In genomic region chr17:73250851-73251640, GRCh38 we compare ENCODE assay signal across 36 cellular contexts. TPM values are rescaled to one million over a fixed set of nuclear protein-coding genes. Genes with fewer than 3 reads are reported as not detected.
"Had no signal": no experiment of that assay in that cellular context is flagged by ENCODE, and none has a peak within 500 bp of the region (broad histone marks: within the 10 kb centered on the region; RNA-seq: fewer than 3 reads in every experiment).

No MANE protein-coding gene starts in this region.

- H3K36me3 Mint-ChIP-seq: activated naive CD4-positive, alpha-beta T cell treated with anti-CD3 and anti-CD28 coated beads, Interleukin-2, amount 50 U/mL, for 72 hours; natural killer cell treated with Interleukin-12 subunit alpha and Interleukin-12 subunit beta and Interleukin-15 and Interleukin-18, amount 100 ng/mL, for 72 hours had no signal

- H3K9me3 ChIP-seq: esophagus squamous epithelium, left ventricle myocardium inferior, mucosa of descending colon, neutrophil, stomach, tibial artery had no signal

- H3K4me2 ChIP-seq: smooth muscle cell had no signal

- H3K27me3 Mint-ChIP-seq: natural killer cell treated with Interleukin-12 subunit alpha and Interleukin-12 subunit beta and Interleukin-15 and Interleukin-18, amount 100 ng/mL, for 72 hours had no signal

- FAIRE-seq: bronchial epithelial cell, endometrium, frontal cortex, islet of Langerhans, TTC549 had no signal

- H3K27ac Mint-ChIP-seq: activated naive CD4-positive, alpha-beta T cell treated with anti-CD3 and anti-CD28 coated beads, Interleukin-2, amount 50 U/mL, for 72 hours; natural killer cell treated with Interleukin-12 subunit alpha and Interleukin-12 subunit beta and Interleukin-15 and Interleukin-18, amount 100 ng/mL, for 72 hours; progenitor cell of endocrine pancreas; stimulated activated naive B cell treated with anti-CD40 and anti-IgM and Interleukin-4, amounts not matched to agents 10 μg/mL and 1 μg/mL and 100 μg/mL, for 72 hours had no signal

- ATAC-seq: activated naive CD4-positive, alpha-beta T cell treated with anti-CD3 and anti-CD28 coated beads, Interleukin-2, amount 50 U/mL, for 72 hours; mucosa of descending colon; natural killer cell treated with Interleukin-12 subunit alpha and Interleukin-12 subunit beta and Interleukin-15 and Interleukin-18, amount 100 ng/mL, for 72 hours; stimulated activated naive B cell treated with anti-CD40 and anti-IgM and Interleukin-4, amounts not matched to agents 10 μg/mL and 1 μg/mL and 100 μg/mL, for 72 hours had no signal

- H3K4me3 ChIP-seq: coronary artery, esophagus squamous epithelium, left ventricle myocardium inferior, lung, mucosa of descending colon, smooth muscle cell, stomach, tibial artery had no signal

- H3K27ac ChIP-seq: coronary artery, epithelial cell of prostate, esophagus squamous epithelium, left ventricle myocardium inferior, neutrophil, stomach, tibial artery, VCaP had no signal

- H3K27me3 ChIP-seq: esophagus squamous epithelium, neutrophil, stomach, tibial artery had no signal

- H3K9me3 Mint-ChIP-seq: activated naive CD4-positive, alpha-beta T cell treated with anti-CD3 and anti-CD28 coated beads, Interleukin-2, amount 50 U/mL, for 72 hours; natural killer cell treated with Interleukin-12 subunit alpha and Interleukin-12 subunit beta and Interleukin-15 and Interleukin-18, amount 100 ng/mL, for 72 hours; stimulated activated naive B cell treated with anti-CD40 and anti-IgM and Interleukin-4, amounts not matched to agents 10 μg/mL and 1 μg/mL and 100 μg/mL, for 72 hours had no signal

- H3K4me3 Mint-ChIP-seq: natural killer cell treated with Interleukin-12 subunit alpha and Interleukin-12 subunit beta and Interleukin-15 and Interleukin-18, amount 100 ng/mL, for 72 hours; stimulated activated naive B cell treated with anti-CD40 and anti-IgM and Interleukin-4, amounts not matched to agents 10 μg/mL and 1 μg/mL and 100 μg/mL, for 72 hours had no signal

- DNase-seq: activated CD4-positive, alpha-beta T cell treated with anti-CD3 and anti-CD28 coated beads for 4 hours; activated CD4-positive, alpha-beta T cell treated with anti-CD3 and anti-CD28 coated beads, Interleukin-2, amount 50 U/mL, for 48 hours; activated CD8-positive, alpha-beta memory T cell treated with anti-CD3 and anti-CD28 coated beads for 24 hours; activated gamma-delta T cell; anterior cingulate cortex; esophagus squamous epithelium; left ventricle myocardium inferior; mesendoderm; mucosa of descending colon; retina; stimulated activated CD4-positive, alpha-beta T cell treated with anti-CD3 and anti-CD28 coated beads, Interleukin-1b, Interleukin-23, amount 100 ng/mL, for 48 hours; stimulated activated CD4-positive, alpha-beta T cell treated with anti-CD3 and anti-CD28 coated beads, Interleukin-4, amount 100 ng/mL, for 4 hours; stimulated activated CD8-positive, alpha-beta memory T cell treated with anti-CD3 and anti-CD28 coated beads, Interleukin-4, amount 100 ng/mL, for 48 hours; stimulated activated naive B cell treated with anti-CD40 and anti-IgM and Interleukin-4, amounts not matched to agents 10 μg/mL and 1 μg/mL and 100 μg/mL, for 72 hours; stomach; T-helper 9 cell; tibial artery had no signal

RNA-seq across cellular contexts. Expression of gene CPSF4L, which starts 10.6 kb away (rescaled TPM):
- total RNA-seq: activated naive CD4-positive, alpha-beta T cell treated with anti-CD3 and anti-CD28 coated beads, Interleukin-2, amount 50 U/mL, for 72 hours; bronchial epithelial cell; cerebellum; esophagus squamous epithelium; frontal cortex; left ventricle myocardium inferior; lung; mucosa of descending colon; myocyte; natural killer cell treated with Interleukin-12 subunit alpha and Interleukin-12 subunit beta and Interleukin-15 and Interleukin-18, amount 100 ng/mL, for 72 hours; osteocyte; progenitor cell of endocrine pancreas; smooth muscle cell; stomach; T-helper 1 cell treated with Interleukin-12 subunit alpha and Interleukin-12 subunit beta and Interleukin-4 antibody, amounts not matched to agents 30 ng/mL and 1 ng/mL, for 36 hours; ureter had no signal
- polyA plus RNA-seq: lung, smooth muscle cell, stomach had no signal
